In the genomic region with DNA sequence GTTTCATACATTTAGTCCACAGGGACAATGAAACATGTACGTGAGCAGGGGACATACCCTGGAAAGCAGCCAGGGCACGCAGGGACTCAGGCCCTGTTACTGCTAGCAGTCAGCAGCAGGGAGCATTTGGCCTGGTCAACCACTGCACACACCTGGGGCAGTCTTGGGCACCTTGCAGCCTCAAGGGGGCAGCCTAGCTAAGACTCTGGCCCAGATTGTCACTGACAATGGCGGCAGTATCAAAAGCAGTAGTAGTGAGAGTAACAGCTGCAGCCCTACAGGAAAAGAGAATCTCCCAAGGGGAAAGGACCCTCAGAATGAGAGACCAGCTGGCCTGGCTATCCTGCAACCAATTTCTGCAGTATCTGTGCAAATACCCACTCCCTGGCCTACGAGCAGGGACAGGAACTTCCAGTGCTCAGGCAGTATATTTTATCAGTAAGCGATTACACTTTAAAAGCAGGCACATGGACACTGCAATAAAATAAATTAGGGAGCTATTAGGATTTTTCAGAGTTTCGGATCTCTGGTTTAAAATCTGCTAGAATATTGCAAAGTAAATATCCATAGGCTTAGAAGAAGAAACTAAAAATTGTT, we compare ENCODE assay signal across 8 cellular contexts.
DNase-seq lines count a peak whose midpoint lies in the region; ATAC-seq, FAIRE-seq and TF ChIP-seq lines count a peak whose summit lies in the region.

No MANE protein-coding gene starts in this region.

- H3K27me3 ChIP-seq in psoas muscle (ENCODE audit: insufficient read depth in 3 of 3, low read length in 2 of 3): no peaks in the 10 kb centered on the region

- no peak for FAIRE-seq in RCC 7860 (lab: Jason Lieb, UNC)

- H3K4me1 ChIP-seq in psoas muscle: no peaks in the 10 kb centered on the region

- no peak overlapping the region for H3K4me3 ChIP-seq in psoas muscle

- ATAC-seq in GM21423 (IDR thresholded peaks at IDR 0.05; ENCODE audit: unreplicated experiment) (peak; percentile 99), Right ventricle myocardium superior (ENCODE audit: poor library complexity) (peak; percentile 97), psoas muscle (peak; percentile 87 to 97 (median 91))

- H3K9me3 ChIP-seq in psoas muscle: no peaks in the 10 kb centered on the region

- peak; percentile 69 for TF ChIP-seq CTCF in psoas muscle (IDR thresholded peaks at IDR 0.05)

- WGBS in psoas muscle, 3 donors: 28 to 39% (median 38%) methylated on average over 6 of the region's 6 CpGs

- peak; percentile 82 for DNase-seq in DMS53 (lab: John Stamatoyannopoulos, UW)
- peak; percentile 40 for DNase-seq in HK-2 (ENCODE audit: unreplicated experiment)
- peak; percentile 61 for DNase-seq in RCC 7860 (ENCODE audit: low spot score)
- DNase-seq in activated T-helper 9 cell treated with anti-CD3 and anti-CD28 coated beads, Interleukin-2, amount 50 U/mL, for 16 hours (ENCODE audit: low read depth): peak; percentile 21
- DNase-seq in Right ventricle myocardium superior: peak; percentile 79
- peak; percentile 40 to 69 for DNase-seq in psoas muscle
- DNase-seq in dedifferentiated amniotic fluid mesenchymal stem cell (ENCODE audit: extremely low spot score): no peak

- H3K27ac ChIP-seq in psoas muscle: no peak overlapping the region

- intact Hi-C loops in Right ventricle myocardium superior (cut with DNase I) (loop anchor here (5.0 to 10.0 kb wide), 2 partner anchors 172 to 225 kb away; no protein-coding TSS in a partner anchor), psoas muscle (cut with DNase I) (loop anchor here (1.0 to 10.0 kb wide), 3 partner anchors 228 to 428 kb away; no protein-coding TSS in a partner anchor)

- no peaks in the 10 kb centered on the region for H3K36me3 ChIP-seq in psoas muscle (ENCODE audit: insufficient read depth in 1 of 2, low read depth in 1 of 2)
